35 cellular contexts compared by ENCODE assay signal in genomic region chr1:7674972-7675371, GRCh38.
"Had no signal": no experiment of that assay in that cellular context is flagged by ENCODE, and none has a peak within 500 bp of the region (broad histone marks: within the 10 kb centered on the region; RNA-seq: fewer than 3 reads in every experiment).

No MANE protein-coding gene starts in this region.

- H3K9me3 Mint-ChIP-seq: activated B cell treated with CpG ODN at 0.5 μM for 24 hours; activated CD4-positive, alpha-beta memory T cell treated with anti-CD3 and anti-CD28 coated beads for 36 hours; activated CD4-positive, alpha-beta T cell treated with anti-CD3 and anti-CD28 coated beads, Interleukin-2, amount 10 ng/mL, durations not matched to agents 24 days and 14 days; activated CD8-positive, alpha-beta T cell treated with anti-CD3 and anti-CD28 coated beads for 36 hours; activated naive CD4-positive, alpha-beta T cell treated with anti-CD3 and anti-CD28 coated beads for 36 hours; activated naive CD4-positive, alpha-beta T cell treated with anti-CD3 and anti-CD28 coated beads, Interleukin-2, amount 50 U/mL, for 72 hours; activated naive CD8-positive, alpha-beta T cell treated with anti-CD3 and anti-CD28 coated beads for 36 hours; activated T-cell treated with anti-CD3 and anti-CD28 coated beads, Interleukin-2, amount 50 U/mL, for 4 hours; activated T-cell treated with anti-CD3 and anti-CD28 coated beads, Interleukin-2, amount 50 U/mL, for 72 hours; activated T-helper 1 cell treated with anti-CD3 and anti-CD28 coated beads, Interleukin-12 subunit alpha, Interleukin-12 subunit beta, Interleukin-2, Interleukin-4 antibody, amounts not matched to agents 30 ng/mL and 10 ng/mL and 1 ng/mL, durations not matched to agents 14 hours and 24 hours and 36 hours; activated T-helper 17 cell treated with anti-CD3 and anti-CD28 coated beads, Interleukin-2, amount 50 U/mL, for 72 hours; T-helper 1 cell treated with Interleukin-12 subunit alpha and Interleukin-12 subunit beta and Interleukin-4 antibody, amounts not matched to agents 30 μg/mL and 1 μg/mL, for 36 hours; T-helper 2 cell treated with Interferon-gamma antibody and Interleukin-4, amounts not matched to agents 5 μg/mL and 100 μg/mL, for 36 hours had no signal

- H3K4me3 Mint-ChIP-seq: activated B cell treated with CpG ODN at 0.5 μM for 24 hours; activated CD4-positive, alpha-beta memory T cell treated with anti-CD3 and anti-CD28 coated beads for 36 hours; activated CD4-positive, alpha-beta T cell treated with anti-CD3 and anti-CD28 coated beads, Interleukin-2, amount 10 ng/mL, durations not matched to agents 24 days and 14 days; activated CD8-positive, alpha-beta T cell treated with anti-CD3 and anti-CD28 coated beads for 36 hours; activated naive CD4-positive, alpha-beta T cell treated with anti-CD3 and anti-CD28 coated beads for 36 hours; activated naive CD8-positive, alpha-beta T cell treated with anti-CD3 and anti-CD28 coated beads for 36 hours; activated T-cell treated with anti-CD3 and anti-CD28 coated beads, Interleukin-2, amount 50 U/mL, for 4 hours; activated T-cell treated with anti-CD3 and anti-CD28 coated beads, Interleukin-2, amount 50 U/mL, for 72 hours; activated T-helper 1 cell treated with anti-CD3 and anti-CD28 coated beads, Interleukin-12 subunit alpha, Interleukin-12 subunit beta, Interleukin-2, Interleukin-4 antibody, amounts not matched to agents 30 ng/mL and 10 ng/mL and 1 ng/mL, durations not matched to agents 14 hours and 24 hours and 36 hours; activated T-helper 17 cell treated with anti-CD3 and anti-CD28 coated beads, Interleukin-2, amount 50 U/mL, for 72 hours; T-helper 1 cell treated with Interleukin-12 subunit alpha and Interleukin-12 subunit beta and Interleukin-4 antibody, amounts not matched to agents 30 μg/mL and 1 μg/mL, for 36 hours; T-helper 2 cell treated with Interferon-gamma antibody and Interleukin-4, amounts not matched to agents 5 μg/mL and 100 μg/mL, for 36 hours had no signal

- H3K4me1 ChIP-seq: breast epithelium had no signal

- H3K4me3 ChIP-seq: adrenal gland, body of pancreas, breast epithelium had no signal

- ATAC-seq: activated CD8-positive, alpha-beta T cell treated with anti-CD3 and anti-CD28 coated beads for 36 hours; activated naive CD4-positive, alpha-beta T cell treated with anti-CD3 and anti-CD28 coated beads, Interleukin-2, amount 50 U/mL, for 72 hours; activated T-cell treated with anti-CD3 and anti-CD28 coated beads, Interleukin-2, amount 50 U/mL, for 4 hours; activated T-cell treated with anti-CD3 and anti-CD28 coated beads, Interleukin-2, amount 50 U/mL, for 72 hours; activated T-helper 17 cell treated with anti-CD3 and anti-CD28 coated beads, Interleukin-2, amount 50 U/mL, for 72 hours; body of pancreas had no signal

- H3K4me1 Mint-ChIP-seq: activated CD4-positive, alpha-beta T cell treated with anti-CD3 and anti-CD28 coated beads, Interleukin-2, amount 10 ng/mL, durations not matched to agents 24 days and 14 days; activated naive CD8-positive, alpha-beta T cell treated with anti-CD3 and anti-CD28 coated beads for 36 hours had no signal

- DNase-seq: activated B cell treated with CpG ODN at 0.5 μM for 24 hours; activated CD4-positive, alpha-beta memory T cell treated with anti-CD3 and anti-CD28 coated beads for 36 hours; activated CD4-positive, alpha-beta T cell treated with anti-CD3 and anti-CD28 coated beads for 4 hours; activated CD4-positive, alpha-beta T cell treated with anti-CD3 and anti-CD28 coated beads, Interleukin-2, amount 10 ng/mL, durations not matched to agents 24 days and 14 days; activated CD4-positive, alpha-beta T cell treated with anti-CD3 and anti-CD28 coated beads, Interleukin-2, amount 50 U/mL, for 1 hour; activated CD4-positive, alpha-beta T cell treated with anti-CD3 and anti-CD28 coated beads, Interleukin-2, amount 50 U/mL, for 4 hours; activated CD4-positive, CD25-positive, alpha-beta regulatory T cell treated with anti-CD3 and anti-CD28 coated beads, Interleukin-2, amount 50 U/mL, for 72 hours; activated CD8-positive, alpha-beta memory T cell treated with anti-CD3 and anti-CD28 coated beads, Interleukin-2, amount 50 U/mL, for 4 hours; activated CD8-positive, alpha-beta T cell treated with anti-CD3 and anti-CD28 coated beads for 36 hours; activated effector memory CD4-positive, alpha-beta T cell treated with anti-CD3 and anti-CD28 coated beads, Interleukin-2, amount 50 U/mL, for 16 hours; activated gamma-delta T cell treated with Interleukin-2 at 50 U/mL for 16 hours; activated naive CD4-positive, alpha-beta T cell; activated naive CD4-positive, alpha-beta T cell treated with anti-CD3 and anti-CD28 coated beads for 36 hours; activated naive CD4-positive, alpha-beta T cell treated with anti-CD3 and anti-CD28 coated beads, Interleukin-2, amount 50 U/mL, for 16 hours; activated naive CD8-positive, alpha-beta T cell treated with anti-CD3 and anti-CD28 coated beads for 36 hours; activated T-cell treated with anti-CD3 and anti-CD28 coated beads for 4 hours; activated T-cell treated with anti-CD3 and anti-CD28 coated beads, Interleukin-2, amount 50 U/mL, for 1 hour; activated T-cell treated with anti-CD3 and anti-CD28 coated beads, Interleukin-2, amount 50 U/mL, for 4 hours; activated T-cell treated with anti-CD3 and anti-CD28 coated beads, Interleukin-2, amount 50 U/mL, for 72 hours; adrenal gland; amniotic stem cell; body of pancreas; brain microvascular endothelial cell; central memory CD4-positive, alpha-beta T cell; T-helper 2 cell; T-helper 9 cell had no signal

- H3K27me3 ChIP-seq: adrenal gland, body of pancreas, brain microvascular endothelial cell, breast epithelium had no signal

- H3K27me3 Mint-ChIP-seq: activated naive CD8-positive, alpha-beta T cell treated with anti-CD3 and anti-CD28 coated beads for 36 hours; activated T-helper 17 cell treated with anti-CD3 and anti-CD28 coated beads, Interleukin-2, amount 50 U/mL, for 72 hours had no signal

- H3K27ac Mint-ChIP-seq: activated B cell treated with CpG ODN at 0.5 μM for 24 hours; activated CD4-positive, alpha-beta memory T cell treated with anti-CD3 and anti-CD28 coated beads for 36 hours; activated CD4-positive, alpha-beta T cell treated with anti-CD3 and anti-CD28 coated beads, Interleukin-2, amount 10 ng/mL, durations not matched to agents 24 days and 14 days; activated CD8-positive, alpha-beta T cell treated with anti-CD3 and anti-CD28 coated beads for 36 hours; activated naive CD4-positive, alpha-beta T cell treated with anti-CD3 and anti-CD28 coated beads for 36 hours; activated naive CD4-positive, alpha-beta T cell treated with anti-CD3 and anti-CD28 coated beads, Interleukin-2, amount 50 U/mL, for 72 hours; activated naive CD8-positive, alpha-beta T cell treated with anti-CD3 and anti-CD28 coated beads for 36 hours; activated T-cell treated with anti-CD3 and anti-CD28 coated beads, Interleukin-2, amount 50 U/mL, for 72 hours; activated T-helper 1 cell treated with anti-CD3 and anti-CD28 coated beads, Interleukin-12 subunit alpha, Interleukin-12 subunit beta, Interleukin-2, Interleukin-4 antibody, amounts not matched to agents 30 ng/mL and 10 ng/mL and 1 ng/mL, durations not matched to agents 14 hours and 24 hours and 36 hours; activated T-helper 17 cell treated with anti-CD3 and anti-CD28 coated beads, Interleukin-2, amount 50 U/mL, for 72 hours; T-helper 1 cell treated with Interleukin-12 subunit alpha and Interleukin-12 subunit beta and Interleukin-4 antibody, amounts not matched to agents 30 μg/mL and 1 μg/mL, for 36 hours; T-helper 2 cell treated with Interferon-gamma antibody and Interleukin-4, amounts not matched to agents 5 μg/mL and 100 μg/mL, for 36 hours had no signal

- H3K9me3 ChIP-seq: adrenal gland, body of pancreas, breast epithelium had no signal

- H3K36me3 ChIP-seq: adrenal gland, brain microvascular endothelial cell, breast epithelium had no signal

- FAIRE-seq: astrocyte, TTC549 had no signal

- H3K36me3 Mint-ChIP-seq: activated CD4-positive, alpha-beta memory T cell treated with anti-CD3 and anti-CD28 coated beads for 36 hours; activated naive CD4-positive, alpha-beta T cell treated with anti-CD3 and anti-CD28 coated beads, Interleukin-2, amount 50 U/mL, for 72 hours; activated naive CD8-positive, alpha-beta T cell treated with anti-CD3 and anti-CD28 coated beads for 36 hours had no signal

- H3K27ac ChIP-seq: adrenal gland, body of pancreas, brain microvascular endothelial cell, breast epithelium, VCaP had no signal
